Comparison of ENCODE assay signal across 19 cellular contexts in the genomic region with DNA sequence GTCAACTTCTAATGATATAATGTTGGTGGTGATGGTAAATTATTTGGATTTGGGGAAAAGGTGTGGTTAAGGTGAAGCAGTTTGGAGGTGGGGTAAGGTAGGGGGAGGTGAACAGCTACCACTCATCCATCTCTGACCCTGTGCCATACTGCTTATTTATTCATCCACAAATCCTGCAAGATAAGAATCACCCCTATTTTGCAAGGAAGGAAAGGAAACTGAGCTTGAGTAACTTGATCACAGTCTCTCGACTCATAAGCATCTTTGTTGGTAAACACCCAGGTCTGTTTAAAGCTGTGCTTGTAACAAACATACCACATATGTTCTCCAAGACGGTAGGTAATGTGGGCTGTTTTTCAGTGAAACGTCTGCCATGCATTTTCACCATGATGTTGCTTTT.
DNase-seq lines count a peak whose midpoint lies in the region; ATAC-seq, FAIRE-seq and TF ChIP-seq lines count a peak whose summit lies in the region.
"Had no signal": no experiment of that assay in that cellular context is flagged by ENCODE, and none has a peak within 500 bp of the region (broad histone marks: within the 10 kb centered on the region; RNA-seq: fewer than 3 reads in every experiment).

No MANE protein-coding gene starts in this region.

- H3K4me3 Mint-ChIP-seq in Caco-2 (ENCODE audit: unreplicated experiment) = peak overlapping the region; percentile 14
- H3K4me3 Mint-ChIP-seq: CD4-positive, alpha-beta T cell had no signal

- peak overlapping the region; percentile 64; the same call in 2 of the 3 replicates for H2BK15ac ChIP-seq in IMR-90 (ENCODE audit: low read depth, low read length)

- POLR2A ChIA-PET in Caco-2 (lab: Charles Lee) (no interaction called here), IMR-90 (lab: Charles Lee; ENCODE audit: unreplicated experiment) (no interaction called here)

- peak overlapping the region; percentile 59 for H2BK120ac ChIP-seq in IMR-90 (ENCODE audit: low read depth, low read length)

- no peak overlapping the region for H2AFZ ChIP-seq in IMR-90 (replicated peaks; ENCODE audit: low read length, poor library complexity)

- peaks cover 14% of the 10 kb centered on the region for H3K9me1 ChIP-seq in IMR-90 (ENCODE audit: insufficient read depth, low read length)

- H3K36me3 ChIP-seq in Caco-2 (ENCODE audit: control insufficient read depth, insufficient read depth, low read length) (no peaks in the 10 kb centered on the region; the same call in 1 of the 2 replicates), IMR-90 (ENCODE audit: control insufficient read depth, insufficient read depth, low read length) (peaks cover 2% of the 10 kb centered on the region; the same call in 1 of the 2 replicates), kidney (ENCODE audit: control insufficient read depth in 1 of 2, insufficient read depth in 2 of 2, low read length in 2 of 2) (no peaks in the 10 kb centered on the region), lower lobe of right lung (no peaks in the 10 kb centered on the region)

- intact Hi-C loops in Caco-2 (cut with micrococcal nuclease; ENCODE audit: unreplicated experiment) (no loop called here), IMR-90 (cut with micrococcal nuclease) (loop anchor here (5.0 kb wide), 1 partner anchor 66 kb away; a partner anchor contains a TSS), kidney (cut with DNase I) (no loop called here), lower lobe of right lung (cut with DNase I) (no loop called here)

- H3K27me3 ChIP-seq in Caco-2 (replicated peaks; ENCODE audit: control insufficient read depth, insufficient read depth, low read length) = no peaks in the 10 kb centered on the region
- H3K27me3 ChIP-seq in IMR-90 (ENCODE audit: control insufficient read depth, insufficient read depth, low read length) = no peaks in the 10 kb centered on the region
- no peaks in the 10 kb centered on the region for H3K27me3 ChIP-seq in lower lobe of right lung (ENCODE audit: low read depth)

- H2BK20ac ChIP-seq in IMR-90 (ENCODE audit: low read depth, low read length) = peak overlapping the region; percentile 78

- BruUV-seq in Caco-2 (replicated peaks; lab: Mats Ljungman, UMichigan) (no TSS peak), IMR-90 (replicated peaks; lab: Mats Ljungman, UMichigan) (no TSS peak)

- dilution Hi-C loops in IMR-90 (cut with HindIII; ENCODE audit: low sequenced_read_pairs, unreplicated experiment) = no loop called here

- H3K9me3 ChIP-seq in Caco-2 = no peaks in the 10 kb centered on the region
- H3K9me3 ChIP-seq in IMR-90 (ENCODE audit: control insufficient read depth, insufficient read depth, low read length) = no peaks in the 10 kb centered on the region; the same call in 1 of the 2 replicates
- no peaks in the 10 kb centered on the region for H3K9me3 ChIP-seq in kidney (ENCODE audit: control insufficient read depth in 1 of 2, low read length in 2 of 2)
- H3K9me3 ChIP-seq in lower lobe of right lung = no peaks in the 10 kb centered on the region

- no peak for DNase-seq in Caco-2
- DNase-seq in IMR-90 = no peak
- no peak for DNase-seq in kidney
- no peak for DNase-seq in NCI-H1694 treated with DMSO at 0.1 percent for 48 hours (lab: John Stamatoyannopoulos, UW)
- DNase-seq in lower lobe of right lung = no peak
- DNase-seq: Calu3; CD4-positive, alpha-beta T cell; DMS53; EL; H7; NCI-H1105; NCI-H510A; NCI-H748 treated with DMSO at 0.1 percent for 48 hours; OCI-M1 had no signal

- TF ChIP-seq POLR2A in IMR-90 (IDR thresholded peaks at IDR 0.05; ENCODE audit: low read depth, low read length) = no peak

- 0 out of 2 replicates have a peak overlapping the region, but pooled peaks have one; percentile 13 for H3K4me2 ChIP-seq in IMR-90 (ENCODE audit: low read depth, low read length)

- H3K27me3 Mint-ChIP-seq in Caco-2 (ENCODE audit: insufficient read depth, unreplicated experiment) = no peaks in the 10 kb centered on the region

- peak overlapping the region; percentile 88 for H3K18ac ChIP-seq in IMR-90 (ENCODE audit: low read depth, low read length)

- ATAC-seq in IMR-90 (ENCODE audit: low read depth) = no peak
- no peak for ATAC-seq in GM18517 (IDR thresholded peaks at IDR 0.05; ENCODE audit: unreplicated experiment)
- ATAC-seq in lower lobe of right lung = no peak
- no peak for ATAC-seq in HG02884 (IDR thresholded peaks at IDR 0.05; ENCODE audit: unreplicated experiment)

- H3K4me3 ChIP-seq in Caco-2 (ENCODE audit: low read depth, low read length) (no peak overlapping the region), IMR-90 (ENCODE audit: insufficient read depth, low read depth, low read length) (no peak overlapping the region), kidney (ENCODE audit: low read length in 2 of 2) (no peak overlapping the region), lower lobe of right lung (no peak overlapping the region)

- H3K27ac ChIP-seq in IMR-90 (ENCODE audit: insufficient read depth, low read length) (peak overlapping the region; percentile 20; the same call in 1 of the 2 replicates), VCaP (peak overlapping the region; percentile 32; the same call in 1 of the 2 replicates), kidney (ENCODE audit: low read depth in 2 of 2, low read length in 2 of 2) (peak overlapping the region; percentile 14 to 26), lower lobe of right lung (no peak overlapping the region)

- H3K23ac ChIP-seq in IMR-90 (ENCODE audit: low read depth, low read length) = peak overlapping the region; percentile 11

- no CpG with 5 or more reads among the region's 3 CpGs for WGBS in IMR-90 (ENCODE audit: extremely low coverage in 2 of 2, insufficient read length in 1 of 2), 2 experiments

- peak overlapping the region; percentile 55; the same call in 1 of the 2 replicates for H4K5ac ChIP-seq in IMR-90 (ENCODE audit: low read depth, low read length)

- TF ChIP-seq CTCF in Caco-2 (IDR thresholded peaks at IDR 0.05; ENCODE audit: insufficient read depth in 1 of 2, low read depth in 1 of 2, low read length in 1 of 2, severe bottlenecking in 1 of 2, unreplicated experiment in 1 of 2) (no peak), IMR-90 (conservative IDR thresholded peaks at IDR 0.05; ENCODE audit: low read depth, low read length) (no peak), VCaP (conservative IDR thresholded peaks at IDR 0.05) (no peak), kidney (IDR thresholded peaks at IDR 0.05; ENCODE audit: borderline replicate concordance, extremely low read depth, insufficient read depth) (no peak), lower lobe of right lung (IDR thresholded peaks at IDR 0.05) (no peak)

- H4K91ac ChIP-seq in IMR-90 (ENCODE audit: insufficient read depth, low read depth, low read length) = peak overlapping the region; percentile 43

- TF ChIP-seq RAD21 in IMR-90 (IDR thresholded peaks at IDR 0.05; ENCODE audit: low read length) = no peak

- H3K27ac Mint-ChIP-seq in Caco-2 (ENCODE audit: unreplicated experiment) = peak overlapping the region; percentile 32
- H3K27ac Mint-ChIP-seq: CD4-positive, alpha-beta T cell had no signal

- H3K79me1 ChIP-seq in IMR-90 (ENCODE audit: low read depth in 1 of 2, low read length in 2 of 2) = peaks cover 29 to 47% of the 10 kb centered on the region in 2 experiments

- H3K9ac ChIP-seq in IMR-90 (ENCODE audit: low read depth, low read length) (no peak overlapping the region), kidney (ENCODE audit: low read length in 2 of 2) (no peak overlapping the region)

- peaks cover 13% of the 10 kb centered on the region; the same call in 1 of the 2 replicates for H4K20me1 ChIP-seq in IMR-90 (ENCODE audit: insufficient read depth, low read length)

- CTCF ChIA-PET in Caco-2 (lab: Charles Lee) (no interaction called here), IMR-90 (lab: Yijun Ruan, JAX) (no interaction called here)

- H3K4me1 Mint-ChIP-seq in Caco-2 (ENCODE audit: low read depth, unreplicated experiment) = peaks cover 41% of the 10 kb centered on the region

- H2AK9ac ChIP-seq in IMR-90 (replicated peaks; ENCODE audit: low read depth, low read length, poor library complexity) = no peak overlapping the region

- H4K8ac ChIP-seq in IMR-90 (ENCODE audit: low read depth in 2 of 2, low read length in 2 of 2) = peak overlapping the region in 1 of 2 experiments; percentile 1; a peak in 1 of 4 replicates

- H3K4me1 ChIP-seq in Caco-2 (peaks cover 38% of the 10 kb centered on the region), IMR-90 (ENCODE audit: control insufficient read depth, insufficient read depth, low read length) (peaks cover 14% of the 10 kb centered on the region), kidney (ENCODE audit: control insufficient read depth in 1 of 2, insufficient read depth in 1 of 2, low read depth in 1 of 2, low read length in 2 of 2) (peaks cover 8 to 30% of the 10 kb centered on the region in 2 donors), lower lobe of right lung (peaks cover 33% of the 10 kb centered on the region)

- no peaks in the 10 kb centered on the region for H3K9me3 Mint-ChIP-seq in Caco-2 (ENCODE audit: unreplicated experiment)
- H3K9me3 Mint-ChIP-seq: CD4-positive, alpha-beta T cell had no signal

- in situ Hi-C loops in IMR-90 (cut with MboI; ENCODE audit: low sequenced_read_pairs) = no loop called here

- H3K56ac ChIP-seq in IMR-90 (ENCODE audit: extremely low read depth, insufficient read depth, low read length) = no peak overlapping the region

- H2AK5ac ChIP-seq in IMR-90 (ENCODE audit: low read depth, low read length) = peak overlapping the region; percentile 77

- H3K14ac ChIP-seq in IMR-90 (replicated peaks; ENCODE audit: low read depth, low read length) = peak overlapping the region; percentile 79; the same call in 1 of the 2 replicates

- FAIRE-seq in kidney (lab: Jason Lieb, UNC) = no peak
- FAIRE-seq: A204.1, GM12891 had no signal

- no peaks in the 10 kb centered on the region for H3K36me3 Mint-ChIP-seq in Caco-2 (ENCODE audit: insufficient read depth, unreplicated experiment)

- peak overlapping the region; percentile 12 for H3K4ac ChIP-seq in IMR-90 (ENCODE audit: low read depth, low read length)

- H2BK5ac ChIP-seq in IMR-90 (ENCODE audit: low read depth, low read length, poor library complexity, severe bottlenecking) = no peak overlapping the region

TF ChIP-seq in IMR-90, 13 proteins besides CTCF, POLR2A, EP300 and RAD21:
- TF ChIP-seq RCOR1 (IDR thresholded peaks at IDR 0.05; ENCODE audit: insufficient replicate concordance, low read length) = no peak
- TF ChIP-seq BHLHE40 (IDR thresholded peaks at IDR 0.05; ENCODE audit: low read depth, low read length) = no peak
- TF ChIP-seq, protein P1, sequence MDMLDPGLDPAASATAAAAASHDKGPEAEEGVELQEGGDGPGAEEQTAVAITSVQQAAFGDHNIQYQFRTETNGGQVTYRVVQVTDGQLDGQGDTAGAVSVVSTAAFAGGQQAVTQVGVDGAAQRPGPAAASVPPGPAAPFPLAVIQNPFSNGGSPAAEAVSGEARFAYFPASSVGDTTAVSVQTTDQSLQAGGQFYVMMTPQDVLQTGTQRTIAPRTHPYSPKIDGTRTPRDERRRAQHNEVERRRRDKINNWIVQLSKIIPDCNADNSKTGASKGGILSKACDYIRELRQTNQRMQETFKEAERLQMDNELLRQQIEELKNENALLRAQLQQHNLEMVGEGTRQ (IDR thresholded peaks at IDR 0.05; ENCODE audit: low read depth, low read length) = no peak
- no peak for TF ChIP-seq CHD1 (IDR thresholded peaks at IDR 0.05; ENCODE audit: low read depth, low read length)
- no peak for TF ChIP-seq RFX5 (IDR thresholded peaks at IDR 0.05; ENCODE audit: low read depth, low read length)
- TF ChIP-seq MXI1 (IDR thresholded peaks at IDR 0.05; ENCODE audit: borderline replicate concordance, low read depth, low read length) = no peak
